In the genomic region with DNA sequence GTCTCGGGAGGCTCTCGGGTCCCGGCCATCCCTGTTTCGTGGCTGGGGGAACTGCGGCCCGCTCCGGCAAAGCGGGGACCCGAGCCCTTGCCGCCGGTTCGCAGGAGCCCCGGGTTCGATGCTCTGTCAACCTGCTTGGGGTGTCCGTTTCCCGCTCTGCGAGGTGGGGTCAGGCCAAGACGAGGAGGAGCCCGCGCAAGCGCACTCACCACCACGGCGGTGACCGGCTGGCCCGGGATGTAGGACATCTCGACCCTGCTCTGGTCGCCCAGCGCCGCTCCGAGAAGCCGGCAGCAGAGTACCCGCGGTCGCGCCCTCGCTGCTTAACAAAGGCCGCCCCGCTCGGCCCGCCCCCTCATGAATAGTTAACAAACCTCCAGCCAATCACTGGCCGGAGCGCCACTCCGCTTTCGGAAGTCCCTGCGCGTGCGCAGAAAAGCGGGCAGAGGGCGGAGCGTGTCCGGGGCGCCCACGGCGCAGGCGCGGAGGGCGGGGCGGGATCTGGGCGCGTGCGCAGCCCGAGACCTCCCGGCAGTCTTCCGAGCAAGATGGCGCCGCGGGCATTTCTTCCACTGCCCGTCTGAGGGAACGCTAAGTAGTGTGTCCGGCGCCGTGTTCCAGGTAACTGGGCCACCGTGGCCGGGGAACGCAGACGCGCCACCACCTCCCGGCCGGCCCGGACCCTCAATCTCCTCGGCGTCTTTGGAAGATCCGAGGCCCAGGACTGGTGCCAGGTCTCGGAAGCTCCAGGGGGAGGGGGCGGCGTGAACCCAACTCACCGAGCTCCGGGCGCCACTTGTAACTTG, we compare ENCODE assay signal across 8 cellular contexts. TPM values are rescaled to one million over a fixed set of nuclear protein-coding genes. Genes with fewer than 3 reads are reported as not detected.
DNase-seq lines count a peak whose midpoint lies in the region; ATAC-seq and TF ChIP-seq lines count a peak whose summit lies in the region.

A gene (plus strand): TSS at position 534 of the 806 bp plus-strand sequence. CDS start 335 bp downstream, outside the sequence.
A gene with protein sequence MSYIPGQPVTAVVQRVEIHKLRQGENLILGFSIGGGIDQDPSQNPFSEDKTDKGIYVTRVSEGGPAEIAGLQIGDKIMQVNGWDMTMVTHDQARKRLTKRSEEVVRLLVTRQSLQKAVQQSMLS (minus strand): TSS at position 300 of the 806 bp plus-strand sequence. CDS start 52 bp downstream, at position 248.

- H3K36me3 ChIP-seq in Loucy (ENCODE audit: insufficient read depth, low read length) = no peaks in the 10 kb centered on the region

- no peaks in the 10 kb centered on the region for H3K36me3 Mint-ChIP-seq in natural killer cell

- no peaks in the 10 kb centered on the region for H3K27me3 ChIP-seq in Loucy (ENCODE audit: insufficient read depth, low read length, poor library complexity, severe bottlenecking)

- no peaks in the 10 kb centered on the region for H3K9me3 ChIP-seq in Loucy (ENCODE audit: insufficient read depth, low read depth, low read length)

- no peaks in the 10 kb centered on the region for H3K27me3 Mint-ChIP-seq in natural killer cell (ENCODE audit: low read depth in 2 of 2)

- peak within 1 kb of the TSS; percentile 94 for H3K4me3 Mint-ChIP-seq in natural killer cell

- peak within 1 kb of the TSS; percentile 98 for H3K4me2 ChIP-seq in Loucy (ENCODE audit: low read depth, low read length, poor library complexity, severe bottlenecking)

- peaks cover 16% of the 10 kb centered on the region for H4K20me1 ChIP-seq in Loucy (ENCODE audit: insufficient read depth, low read length, poor library complexity, severe bottlenecking)

- peak within 1 kb of the TSS; percentile 92 for H3K9ac ChIP-seq in Loucy (ENCODE audit: low read depth, low read length, poor library complexity, severe bottlenecking)

- intact Hi-C loops in natural killer cell (cut with micrococcal nuclease) = loop anchor here (1.0 kb wide), 1 partner anchor 32 kb away; a partner anchor contains a TSS

- H3K27ac Mint-ChIP-seq in natural killer cell = peak within 1 kb of the TSS; percentile 88 to 93

- H3K9me2 ChIP-seq in Loucy (replicated peaks; ENCODE audit: low read depth, low read length) = no peaks in the 10 kb centered on the region

- peak within 1 kb of the TSS; percentile 73 for H2AFZ ChIP-seq in Loucy (ENCODE audit: low read length)

- DNase-seq in EH (ENCODE audit: low read depth) (peak; percentile 98), H4 (ENCODE audit: low spot score) (peak; percentile 87), fibroblast of peridontal ligament (ENCODE audit: extremely low read depth) (peak; percentile 97), natural killer cell (peak; percentile 100)
- peak; percentile 99 for DNase-seq in activated T-helper 9 cell treated with anti-CD3 and anti-CD28 coated beads, Interleukin-2, amount 50 U/mL, for 16 hours (ENCODE audit: low read depth)
- peak; percentile 94 for DNase-seq in stimulated activated naive CD4-positive, alpha-beta T cell treated with Interleukin-2 at 50 U/mL for 16 hours (lab: John Stamatoyannopoulos, UW)

- peaks cover 25% of the 10 kb centered on the region for H3K79me2 ChIP-seq in Loucy (ENCODE audit: insufficient read depth, low read length)

- no peaks in the 10 kb centered on the region for H3K9me3 Mint-ChIP-seq in natural killer cell

- TF ChIP-seq CTCF in Loucy (conservative IDR thresholded peaks at IDR 0.05; ENCODE audit: low read length) (no peak), natural killer cell (IDR thresholded peaks at IDR 0.05) (no peak)

- H3K4me3 ChIP-seq in Loucy (ENCODE audit: low read length, poor library complexity, severe bottlenecking) = peak within 1 kb of the TSS; percentile 92

- H3K4me1 ChIP-seq in Loucy (ENCODE audit: insufficient read depth, low read length, poor library complexity, severe bottlenecking) = peaks cover 13% of the 10 kb centered on the region

- peak; percentile 95 for TF ChIP-seq POLR2A in Raji (IDR thresholded peaks at IDR 0.05; ENCODE audit: insufficient read depth, low read depth, low read length)

- H3F3A ChIP-seq in Loucy (ENCODE audit: low read depth) = no peaks in the 10 kb centered on the region

- peaks cover 8 to 17% of the 10 kb centered on the region in 2 donors for H3K4me1 Mint-ChIP-seq in natural killer cell

- peak; percentile 92 to 97 (median 93) for ATAC-seq in natural killer cell

RNA-seq across cellular contexts. Expression of the first gene that starts in this region (rescaled TPM):
- 15.9 and 26.6 TPM in 2 replicates for total RNA-seq in H4 (2014; rRNA removed; shearing (Covaris generic))
- total RNA-seq in natural killer cell = 10 to 100 TPM; 29.3 to 34.7 (median 32.1) TPM

RNA-seq across cellular contexts. Expression of the second gene that starts in this region (rescaled TPM):
- 77.8 and 86.8 TPM in 2 replicates for total RNA-seq in H4 (2014; rRNA removed; shearing (Covaris generic))
- total RNA-seq in natural killer cell = 10 to 100 TPM; 15.1 to 17.0 (median 16.3) TPM

Comparison
In these comparisons a context has a peak if more than half of its experiments do, and no peak if none do; other contexts are left out.
1. Peak in every context shown above with its lines: DNase-seq, ATAC-seq and H3K4me3 ChIP-seq.